Comparison of ENCODE assay signal across 12 cellular contexts in genomic region chrX:46279925-46280313, GRCh38.
DNase-seq lines count a peak whose midpoint lies in the region; ATAC-seq and TF ChIP-seq lines count a peak whose summit lies in the region.
"Had no signal": no experiment of that assay in that cellular context is flagged by ENCODE, and none has a peak within 500 bp of the region (broad histone marks: within the 10 kb centered on the region; RNA-seq: fewer than 3 reads in every experiment).

No MANE protein-coding gene starts in this region.

- intact Hi-C loops in MCF 10A (cut with micrococcal nuclease) = loop anchor here (1.0 kb wide), 1 partner anchor 456 kb away; no protein-coding TSS in a partner anchor

- no peaks in the 10 kb centered on the region for H3K36me3 ChIP-seq in tibial nerve

- no peak overlapping the region for H3K4me3 ChIP-seq in NB4 (ENCODE audit: low read depth, low read length)
- H3K4me3 ChIP-seq in choroid plexus epithelial cell (ENCODE audit: low read depth, low read length) = no peak overlapping the region
- H3K4me3 ChIP-seq in tibial nerve = no peak overlapping the region
- H3K4me3 ChIP-seq: mucosa of descending colon had no signal

- ATAC-seq in activated T-cell treated with anti-CD3 and anti-CD28 coated beads, Interleukin-2, amount 50 U/mL, for 4 hours = peak; percentile 62 to 81
- peak; percentile 31 for ATAC-seq in stimulated activated naive B cell treated with anti-CD40 and anti-IgM and Interleukin-4, amounts not matched to agents 10 μg/mL and 1 μg/mL and 100 μg/mL, for 72 hours (replicated peaks)
- ATAC-seq: mucosa of descending colon had no signal

- POLR2A ChIA-PET in MCF 10A (lab: Yijun Ruan, JAX) = interaction anchor here (0.6 to 1.3 kb wide), 7 partner anchors 19 to 765 kb away, joined by 3 to 5 read pairs (median 3); no protein-coding TSS in a partner anchor
- POLR2A ChIA-PET in activated CD4-positive, alpha-beta T cell treated with anti-CD3 and anti-CD28 coated beads, Interleukin-2, amount 10 ng/mL, durations not matched to agents 7 days and 5 days (lab: Charles Lee) = no interaction called here

- CTCF ChIA-PET in MCF 10A (lab: Yijun Ruan, JAX) = interaction anchor here (0.8 to 0.9 kb wide), 2 partner anchors 30 to 116 kb away, joined by 3 to 4 read pairs; no protein-coding TSS in a partner anchor
- CTCF ChIA-PET in activated CD4-positive, alpha-beta T cell treated with anti-CD3 and anti-CD28 coated beads, Interleukin-2, amount 10 ng/mL, durations not matched to agents 7 days and 5 days (lab: Charles Lee) = interaction anchor here (1.2 kb wide), 1 partner anchor 18 kb away, joined by 4 read pairs; no protein-coding TSS in a partner anchor

- H3K36me3 Mint-ChIP-seq in activated T-cell treated with anti-CD3 and anti-CD28 coated beads, Interleukin-2, amount 50 U/mL, for 4 hours (ENCODE audit: insufficient read depth) = no peaks in the 10 kb centered on the region
- no peaks in the 10 kb centered on the region for H3K36me3 Mint-ChIP-seq in stimulated activated naive B cell treated with anti-CD40 and anti-IgM and Interleukin-4, amounts not matched to agents 10 μg/mL and 1 μg/mL and 100 μg/mL, for 72 hours
- H3K36me3 Mint-ChIP-seq in MCF 10A (ENCODE audit: insufficient read depth, unreplicated experiment) = peaks cover 6% of the 10 kb centered on the region
- peaks cover 2% of the 10 kb centered on the region for H3K36me3 Mint-ChIP-seq in activated CD4-positive, alpha-beta T cell treated with anti-CD3 and anti-CD28 coated beads, Interleukin-2, amount 10 ng/mL, durations not matched to agents 7 days and 5 days (ENCODE audit: low read depth)

- no peak overlapping the region for H3K27ac Mint-ChIP-seq in stimulated activated naive B cell treated with anti-CD40 and anti-IgM and Interleukin-4, amounts not matched to agents 10 μg/mL and 1 μg/mL and 100 μg/mL, for 72 hours
- H3K27ac Mint-ChIP-seq in MCF 10A (ENCODE audit: low read depth, unreplicated experiment) = no peak overlapping the region
- no peak overlapping the region for H3K27ac Mint-ChIP-seq in activated CD4-positive, alpha-beta T cell treated with anti-CD3 and anti-CD28 coated beads, Interleukin-2, amount 10 ng/mL, durations not matched to agents 7 days and 5 days

- TF ChIP-seq CTCF in NB4 (IDR thresholded peaks at IDR 0.05; ENCODE audit: low read depth, low read length) (no peak), choroid plexus epithelial cell (conservative IDR thresholded peaks at IDR 0.05; ENCODE audit: low read depth, low read length) (no peak), MCF 10A (IDR thresholded peaks at IDR 0.05; ENCODE audit: unreplicated experiment) (no peak), tibial nerve (IDR thresholded peaks at IDR 0.05) (no peak)

- WGBS in tibial nerve, 2 donors = 60 to 62% methylated on average over 3 of the region's 3 CpGs

- peaks cover 23% of the 10 kb centered on the region for H3K4me1 Mint-ChIP-seq in activated T-cell treated with anti-CD3 and anti-CD28 coated beads, Interleukin-2, amount 50 U/mL, for 4 hours (ENCODE audit: low read depth)
- H3K4me1 Mint-ChIP-seq in stimulated activated naive B cell treated with anti-CD40 and anti-IgM and Interleukin-4, amounts not matched to agents 10 μg/mL and 1 μg/mL and 100 μg/mL, for 72 hours = peaks cover 3 to 6% of the 10 kb centered on the region in 2 donors
- H3K4me1 Mint-ChIP-seq in MCF 10A (ENCODE audit: insufficient read depth, unreplicated experiment) = peaks cover 6% of the 10 kb centered on the region
- H3K4me1 Mint-ChIP-seq in activated CD4-positive, alpha-beta T cell treated with anti-CD3 and anti-CD28 coated beads, Interleukin-2, amount 10 ng/mL, durations not matched to agents 7 days and 5 days = peaks cover 18% of the 10 kb centered on the region

- DNase-seq in activated T-cell treated with anti-CD3 and anti-CD28 coated beads, Interleukin-2, amount 50 U/mL, for 4 hours = no peak
- no peak for DNase-seq in activated T-cell treated with anti-CD3 and anti-CD28 coated beads for 4 hours
- DNase-seq in NB4 (ENCODE audit: low read depth) = peak; percentile 34
- DNase-seq in choroid plexus epithelial cell (ENCODE audit: low read depth) = peak; percentile 29
- DNase-seq in stimulated activated naive B cell treated with anti-CD40 and anti-IgM and Interleukin-4, amounts not matched to agents 10 μg/mL and 1 μg/mL and 100 μg/mL, for 72 hours = no peak
- DNase-seq in MCF 10A (ENCODE audit: unreplicated experiment) = no peak
- no peak for DNase-seq in tibial nerve (ENCODE audit: low spot score in 2 of 2)
- DNase-seq in activated CD4-positive, alpha-beta T cell treated with anti-CD3 and anti-CD28 coated beads, Interleukin-2, amount 10 ng/mL, durations not matched to agents 7 days and 5 days = no peak
- DNase-seq: activated CD4-positive, alpha-beta T cell treated with anti-CD3 and anti-CD28 coated beads, Interleukin-2, amount 50 U/mL, for 4 hours; mucosa of descending colon; NCI-H1436 treated with DMSO at 0.1 percent for 48 hours; stimulated activated naive CD4-positive, alpha-beta T cell treated with Interleukin-2 at 50 U/mL for 16 hours had no signal

- BruUV-seq in MCF 10A (replicated peaks; lab: Mats Ljungman, UMichigan) = no TSS peak

- TF ChIP-seq POLR2A in NB4 (IDR thresholded peaks at IDR 0.05; ENCODE audit: extremely low read depth, insufficient read length) = no peak
- TF ChIP-seq POLR2A in tibial nerve (IDR thresholded peaks at IDR 0.05) = no peak

- no peaks in the 10 kb centered on the region for H3K9me3 Mint-ChIP-seq in activated T-cell treated with anti-CD3 and anti-CD28 coated beads, Interleukin-2, amount 50 U/mL, for 4 hours
- peaks cover 0 to 4% of the 10 kb centered on the region in 2 donors for H3K9me3 Mint-ChIP-seq in stimulated activated naive B cell treated with anti-CD40 and anti-IgM and Interleukin-4, amounts not matched to agents 10 μg/mL and 1 μg/mL and 100 μg/mL, for 72 hours
- no peaks in the 10 kb centered on the region for H3K9me3 Mint-ChIP-seq in MCF 10A (ENCODE audit: unreplicated experiment)
- peaks cover 3% of the 10 kb centered on the region for H3K9me3 Mint-ChIP-seq in activated CD4-positive, alpha-beta T cell treated with anti-CD3 and anti-CD28 coated beads, Interleukin-2, amount 10 ng/mL, durations not matched to agents 7 days and 5 days

- no peaks in the 10 kb centered on the region for H3K4me1 ChIP-seq in tibial nerve

- H3K27me3 ChIP-seq in tibial nerve = no peaks in the 10 kb centered on the region

- H3K4me3 Mint-ChIP-seq in activated T-cell treated with anti-CD3 and anti-CD28 coated beads, Interleukin-2, amount 50 U/mL, for 4 hours = no peak overlapping the region
- H3K4me3 Mint-ChIP-seq in stimulated activated naive B cell treated with anti-CD40 and anti-IgM and Interleukin-4, amounts not matched to agents 10 μg/mL and 1 μg/mL and 100 μg/mL, for 72 hours = no peak overlapping the region
- no peak overlapping the region for H3K4me3 Mint-ChIP-seq in MCF 10A (ENCODE audit: unreplicated experiment)
- no peak overlapping the region for H3K4me3 Mint-ChIP-seq in activated CD4-positive, alpha-beta T cell treated with anti-CD3 and anti-CD28 coated beads, Interleukin-2, amount 10 ng/mL, durations not matched to agents 7 days and 5 days

- no peaks in the 10 kb centered on the region for H3K27me3 Mint-ChIP-seq in activated T-cell treated with anti-CD3 and anti-CD28 coated beads, Interleukin-2, amount 50 U/mL, for 4 hours (ENCODE audit: low read depth)
- peaks cover 0 to 5% of the 10 kb centered on the region in 2 donors for H3K27me3 Mint-ChIP-seq in stimulated activated naive B cell treated with anti-CD40 and anti-IgM and Interleukin-4, amounts not matched to agents 10 μg/mL and 1 μg/mL and 100 μg/mL, for 72 hours
- no peaks in the 10 kb centered on the region for H3K27me3 Mint-ChIP-seq in MCF 10A (ENCODE audit: insufficient read depth, unreplicated experiment)
- no peaks in the 10 kb centered on the region for H3K27me3 Mint-ChIP-seq in activated CD4-positive, alpha-beta T cell treated with anti-CD3 and anti-CD28 coated beads, Interleukin-2, amount 10 ng/mL, durations not matched to agents 7 days and 5 days

- TF ChIP-seq EP300 in tibial nerve (IDR thresholded peaks at IDR 0.05) = no peak

- H3K9me3 ChIP-seq in tibial nerve = no peaks in the 10 kb centered on the region
- H3K9me3 ChIP-seq: mucosa of descending colon had no signal

- H3K27ac ChIP-seq in tibial nerve = no peak overlapping the region

Comparison
In these comparisons a context has a peak if more than half of its experiments do, and no peak if none do; other contexts are left out.
1. DNase-seq: peak in NB4 (single experiment) and choroid plexus epithelial cell (single experiment); none in activated T-cell treated with anti-CD3 and anti-CD28 coated beads, Interleukin-2, amount 50 U/mL, for 4 hours (single experiment), activated T-cell treated with anti-CD3 and anti-CD28 coated beads for 4 hours (single experiment), stimulated activated naive B cell treated with anti-CD40 and anti-IgM and Interleukin-4, amounts not matched to agents 10 μg/mL and 1 μg/mL and 100 μg/mL, for 72 hours (single experiment), MCF 10A (single experiment), tibial nerve (0 of 2) and activated CD4-positive, alpha-beta T cell treated with anti-CD3 and anti-CD28 coated beads, Interleukin-2, amount 10 ng/mL, durations not matched to agents 7 days and 5 days (single experiment).